ENCODE assay signal across 1 cellular context in genomic region chr13:51620165-51620983, GRCh38.
TF ChIP-seq lines count a peak whose summit lies in the region.

No MANE protein-coding gene starts in this region.

TF ChIP-seq in HepG2, 621 proteins besides CTCF, POLR2A, EP300 and RAD21 (continued from another document and continues in another):
- TF ChIP-seq CREB3 (CRISPR knock-in tag; IDR thresholded peaks at IDR 0.05) (no peak), MAX (IDR thresholded peaks at IDR 0.05) (peak; percentile 57; the same call in 1 of the 2 replicates), ZSCAN12 (CRISPR knock-in tag; IDR thresholded peaks at IDR 0.05) (no peak), MIER3 (CRISPR knock-in tag; IDR thresholded peaks at IDR 0.05; ENCODE audit: borderline replicate concordance) (peak; percentile 76; the same call in 1 of the 2 replicates), NR2F1 (CRISPR knock-in tag; IDR thresholded peaks at IDR 0.05) (peak in 1 of 2 experiments; percentile 36; a peak in 1 of 4 replicates), MAFG (CRISPR knock-in tag; IDR thresholded peaks at IDR 0.05) (no peak), ZNF143 (CRISPR knock-in tag; IDR thresholded peaks at IDR 0.05) (peak; percentile 68), ZNF598 (CRISPR knock-in tag; IDR thresholded peaks at IDR 0.05; ENCODE audit: borderline replicate concordance) (no peak), HOXA9 (CRISPR knock-in tag; IDR thresholded peaks at IDR 0.05; ENCODE audit: borderline replicate concordance) (no peak), ZNF160 (CRISPR knock-in tag; IDR thresholded peaks at IDR 0.05) (no peak), ARID2 (CRISPR knock-in tag; IDR thresholded peaks at IDR 0.05; ENCODE audit: borderline replicate concordance) (no peak), SRF (IDR thresholded peaks at IDR 0.05; ENCODE audit: low read depth, low read length) (no peak), REL (CRISPR knock-in tag; conservative IDR thresholded peaks at IDR 0.05) (no peak), ZNF558 (CRISPR knock-in tag; IDR thresholded peaks at IDR 0.05; ENCODE audit: borderline replicate concordance) (no peak), ZNF580 (CRISPR knock-in tag; IDR thresholded peaks at IDR 0.05; ENCODE audit: borderline replicate concordance, low read depth) (no peak), ZNF484 (CRISPR knock-in tag; IDR thresholded peaks at IDR 0.05; ENCODE audit: borderline replicate concordance, low read depth) (no peak), CENPT (CRISPR knock-in tag; IDR thresholded peaks at IDR 0.05; ENCODE audit: low read depth) (no peak), ZNF646 (CRISPR knock-in tag; IDR thresholded peaks at IDR 0.05) (no peak), SPEN (CRISPR knock-in tag; IDR thresholded peaks at IDR 0.05; ENCODE audit: low read depth) (no peak; the same call in 1 of the 2 replicates), FOXK1 (CRISPR knock-in tag; IDR thresholded peaks at IDR 0.05; ENCODE audit: borderline replicate concordance, low read depth) (peak; percentile 48; the same call in 1 of the 2 replicates), NFYC (CRISPR knock-in tag; IDR thresholded peaks at IDR 0.05) (no peak; the same call in 1 of the 2 replicates), MAFF (IDR thresholded peaks at IDR 0.05; ENCODE audit: low read depth, low read length) (no peak), ZNF496 (CRISPR knock-in tag; IDR thresholded peaks at IDR 0.05; ENCODE audit: insufficient replicate concordance) (no peak), ZNF382 (CRISPR knock-in tag; IDR thresholded peaks at IDR 0.05; ENCODE audit: borderline replicate concordance) (no peak), ZNF746 (CRISPR knock-in tag; IDR thresholded peaks at IDR 0.05) (peak; percentile 58; the same call in 1 of the 2 replicates), HMG20B (CRISPR knock-in tag; conservative IDR thresholded peaks at IDR 0.05) (0 out of 2 replicates have a peak, but pooled peaks have one; percentile 41), ZNF460 (CRISPR knock-in tag; IDR thresholded peaks at IDR 0.05; ENCODE audit: borderline replicate concordance) (no peak), CEBPZ (IDR thresholded peaks at IDR 0.05; ENCODE audit: low read length) (no peak), MATR3 (CRISPR knock-in tag; IDR thresholded peaks at IDR 0.05) (no peak), ZNF367 (CRISPR knock-in tag; IDR thresholded peaks at IDR 0.05; ENCODE audit: borderline replicate concordance) (no peak), REPIN1 (CRISPR knock-in tag; IDR thresholded peaks at IDR 0.05; ENCODE audit: borderline replicate concordance, low read depth) (peak; percentile 84; the same call in 1 of the 2 replicates), PREB (CRISPR knock-in tag; IDR thresholded peaks at IDR 0.05) (no peak), BRF2 (CRISPR knock-in tag; IDR thresholded peaks at IDR 0.05) (0 out of 2 replicates have a peak, but pooled peaks have one; percentile 26), ZBTB2 (CRISPR knock-in tag; IDR thresholded peaks at IDR 0.05; ENCODE audit: low read depth) (no peak), ZNF354B (CRISPR knock-in tag; IDR thresholded peaks at IDR 0.05) (no peak), E2F5 (CRISPR knock-in tag; conservative IDR thresholded peaks at IDR 0.05) (no peak), SP140L (CRISPR knock-in tag; IDR thresholded peaks at IDR 0.05; ENCODE audit: borderline replicate concordance) (no peak), RARG (CRISPR knock-in tag; IDR thresholded peaks at IDR 0.05; ENCODE audit: low read depth) (no peak), SIX4 (CRISPR knock-in tag; IDR thresholded peaks at IDR 0.05) (no peak), ZNF225 (CRISPR knock-in tag; IDR thresholded peaks at IDR 0.05) (no peak), ZNF503 (CRISPR knock-in tag; IDR thresholded peaks at IDR 0.05) (peak; percentile 81), ZNF781 (CRISPR knock-in tag; IDR thresholded peaks at IDR 0.05; ENCODE audit: borderline replicate concordance, not compliant biosample characterization) (no peak), ZNF205 (CRISPR knock-in tag; IDR thresholded peaks at IDR 0.05) (peak; percentile 54; the same call in 1 of the 2 replicates), NPAS2 (CRISPR knock-in tag; IDR thresholded peaks at IDR 0.05; ENCODE audit: borderline replicate concordance) (no peak), ADNP (CRISPR knock-in tag; IDR thresholded peaks at IDR 0.05) (no peak), PPARG (CRISPR knock-in tag; conservative IDR thresholded peaks at IDR 0.05) (peak; percentile 66; the same call in 1 of the 2 replicates), ZNF891 (CRISPR knock-in tag; IDR thresholded peaks at IDR 0.05) (peak; percentile 16; the same call in 1 of the 2 replicates), CCAR2 (optimal IDR thresholded peaks at IDR 0.05; ENCODE audit: low read depth, low read length) (no peak), ZNF232 (CRISPR knock-in tag; IDR thresholded peaks at IDR 0.05; ENCODE audit: borderline replicate concordance) (peak; percentile 62; the same call in 1 of the 2 replicates), ZNF563 (CRISPR knock-in tag; IDR thresholded peaks at IDR 0.05) (no peak), NR2F2 (IDR thresholded peaks at IDR 0.05; ENCODE audit: borderline replicate concordance, low read depth) (no peak)
